ENCODE assay signal across 8 cellular contexts in the genomic region with DNA sequence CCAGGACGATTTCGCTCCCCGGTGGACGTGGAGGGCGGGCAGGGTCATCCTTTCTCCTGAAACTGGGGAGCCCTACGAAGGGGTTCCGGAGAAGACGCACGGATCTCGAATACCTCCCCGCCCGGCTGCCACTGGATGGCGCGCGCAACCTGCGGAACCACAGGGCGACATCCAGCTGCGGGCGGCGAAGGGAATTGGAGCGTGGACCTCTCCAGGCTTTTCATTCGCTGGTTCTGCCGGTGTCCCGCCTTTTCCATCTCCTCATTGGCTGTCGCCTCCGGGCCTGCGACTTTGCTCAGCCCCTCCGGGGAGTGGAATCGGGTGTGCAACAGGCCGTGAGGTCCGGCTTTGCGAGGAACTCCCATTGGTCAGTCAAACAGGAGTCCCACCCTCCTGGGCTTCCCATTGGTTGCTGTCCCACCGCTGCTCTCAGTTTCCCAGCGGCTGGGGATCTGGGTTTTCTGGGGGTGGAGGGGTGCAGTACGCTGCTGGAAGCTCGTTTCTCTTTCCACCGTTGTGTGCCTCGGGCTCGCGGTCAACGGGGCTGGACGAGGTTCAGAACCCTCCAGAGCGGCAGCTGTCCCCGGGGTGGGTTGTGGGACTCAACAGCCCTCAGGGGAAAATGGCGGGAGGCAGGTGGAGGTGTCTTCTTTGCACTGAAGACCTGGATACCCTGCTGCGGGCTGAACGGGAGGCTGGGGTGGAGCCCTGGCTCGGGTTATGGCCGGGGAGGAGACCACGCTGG. TPM values are rescaled to one million over a fixed set of nuclear protein-coding genes. Genes with fewer than 3 reads are reported as not detected.
DNase-seq lines count a peak whose midpoint lies in the region; ATAC-seq and TF ChIP-seq lines count a peak whose summit lies in the region.

No MANE protein-coding gene starts in this region.

- peak overlapping the region; percentile 59 for H3K4me3 ChIP-seq in kidney epithelial cell (ENCODE audit: low read depth, low read length)

- H3K4me3 Mint-ChIP-seq in chondrocyte (ENCODE audit: unreplicated experiment): peak overlapping the region; percentile 93

- TF ChIP-seq CTCF in chondrocyte (IDR thresholded peaks at IDR 0.05): peak; percentile 89
- TF ChIP-seq CTCF in kidney epithelial cell (IDR thresholded peaks at IDR 0.05; ENCODE audit: insufficient read depth, low read length, poor library complexity, severe bottlenecking): peak; percentile 86

- H3K27me3 Mint-ChIP-seq in chondrocyte (ENCODE audit: low read depth): peaks cover 1% of the 10 kb centered on the region

- H3K27me3 ChIP-seq in kidney epithelial cell (ENCODE audit: control insufficient read depth, insufficient read depth, low read length): no peaks in the 10 kb centered on the region

- peak overlapping the region; percentile 77 for H3K27ac Mint-ChIP-seq in chondrocyte (ENCODE audit: unreplicated experiment)

- peaks cover 5% of the 10 kb centered on the region for H3K9me3 Mint-ChIP-seq in chondrocyte (ENCODE audit: low read depth)

- H3K36me3 Mint-ChIP-seq in chondrocyte (ENCODE audit: low read depth): no peaks in the 10 kb centered on the region

- DNase-seq in AG08395 (ENCODE audit: low spot score) (peak; percentile 98), NCI-H226 (peak; percentile 97), chondrocyte (ENCODE audit: low spot score) (peak; percentile 99), kidney epithelial cell (ENCODE audit: low read depth) (peak; percentile 95)
- peak; percentile 90 for DNase-seq in activated CD4-positive, CD25-positive, alpha-beta regulatory T cell treated with anti-CD3 and anti-CD28 coated beads, Interleukin-2, amount 50 U/mL, for 72 hours
- DNase-seq in stimulated activated CD4-positive, alpha-beta T cell treated with anti-CD3 and anti-CD28 coated beads, Interleukin-15, amount 100 ng/mL, for 24 hours: peak; percentile 97

- peaks cover 16% of the 10 kb centered on the region for H3K4me1 Mint-ChIP-seq in chondrocyte (ENCODE audit: low read depth)

- H3K36me3 ChIP-seq in kidney epithelial cell (ENCODE audit: control insufficient read depth, insufficient read depth, low read length): no peaks in the 10 kb centered on the region

- ATAC-seq in GM18909 (IDR thresholded peaks at IDR 0.05; ENCODE audit: poor library complexity, unreplicated experiment) (peak; percentile 95), HG03196 (IDR thresholded peaks at IDR 0.05; ENCODE audit: unreplicated experiment) (peak; percentile 95)

RNA-seq across cellular contexts. Expression of gene OR1D5, which starts 14.5 kb away (rescaled TPM):
- total RNA-seq in chondrocyte: not detected in 3 replicates
- total RNA-seq in kidney epithelial cell: not detected in 2 replicates

RNA-seq across cellular contexts. Expression of gene OR1D2, which starts 55.3 kb away (rescaled TPM):
- total RNA-seq in chondrocyte (not detected in 3 replicates), kidney epithelial cell (not detected in 2 replicates)

Comparison
In these comparisons a context has a peak if more than half of its experiments do, and no peak if none do; other contexts are left out.
1. Peak in every context shown above with its lines: DNase-seq, ATAC-seq and H3K4me3 ChIP-seq.